Comparison of ENCODE assay signal across 1 cellular context in genomic region chr6:27311806-27312145, GRCh38.
TF ChIP-seq lines count a peak whose summit lies in the region.

No MANE protein-coding gene starts in this region.

TF ChIP-seq in H1, 55 proteins besides CTCF, POLR2A, EP300 and RAD21 (continued from another document):
- TF ChIP-seq RNF2 (IDR thresholded peaks at IDR 0.05; ENCODE audit: borderline replicate concordance, low read depth, low read length, missing control alignments, poor library complexity, severe bottlenecking) (peak; percentile 48), HDAC2 (IDR thresholded peaks at IDR 0.05; ENCODE audit: borderline replicate concordance in 1 of 2, low read depth in 2 of 2, low read length in 2 of 2) (0 out of 4 replicates have a peak, but pooled peaks of 1 of the 2 experiments have one; percentile 16), RXRA (IDR thresholded peaks at IDR 0.05; ENCODE audit: insufficient read depth, low read depth, low read length) (no peak), EZH2 (IDR thresholded peaks at IDR 0.05; ENCODE audit: low read depth, low read length, severe bottlenecking) (no peak), BCL11A (IDR thresholded peaks at IDR 0.05; ENCODE audit: low read depth in 2 of 2, low read length in 2 of 2) (no peak), E2F6 (IDR thresholded peaks at IDR 0.05) (peak; percentile 96), RBBP5 (IDR thresholded peaks at IDR 0.05; ENCODE audit: borderline replicate concordance, low read depth, low read length) (no peak), RFX5 (IDR thresholded peaks at IDR 0.05; ENCODE audit: borderline replicate concordance, low read depth, low read length) (no peak), BACH1 (IDR thresholded peaks at IDR 0.05; ENCODE audit: low read length) (no peak)
